ENCODE assay signal across 10 cellular contexts in genomic region chr17:29251969-29252866, GRCh38. TPM values are rescaled to one million over a fixed set of nuclear protein-coding genes. Genes with fewer than 3 reads are reported as not detected.
DNase-seq lines count a peak whose midpoint lies in the region; TF ChIP-seq lines count a peak whose summit lies in the region.
"Had no signal": no experiment of that assay in that cellular context is flagged by ENCODE, and none has a peak within 500 bp of the region (broad histone marks: within the 10 kb centered on the region; RNA-seq: fewer than 3 reads in every experiment).

No MANE protein-coding gene starts in this region.

- H3F3A ChIP-seq in Loucy (ENCODE audit: low read depth) = no peaks in the 10 kb centered on the region
- peaks cover 49% of the 10 kb centered on the region for H3F3A ChIP-seq in neural progenitor cell (ENCODE audit: low read depth)

- no peak overlapping the region for H3K4me3 Mint-ChIP-seq in neural progenitor cell
- H3K4me3 Mint-ChIP-seq: stimulated activated naive CD8-positive, alpha-beta T cell treated with anti-CD3 and anti-CD28 coated beads, Interleukin-15, Interleukin-2, amounts not matched to agents 100 ng/mL and 50 ng/mL, for 24 hours had no signal

- DNase-seq in EH (ENCODE audit: low read depth) = peak; percentile 44
- peak; percentile 62 for DNase-seq in cerebellar cortex (ENCODE audit: low spot score)
- peak; percentile 45 for DNase-seq in neural progenitor cell (ENCODE audit: low spot score)
- no peak for DNase-seq in stimulated activated naive CD4-positive, alpha-beta T cell (lab: John Stamatoyannopoulos, UW)
- DNase-seq in NK-92 (lab: John Stamatoyannopoulos, UW; ENCODE audit: unreplicated experiment) = no peak
- DNase-seq in posterior cingulate gyrus = no peak
- DNase-seq in WERI-Rb-1 = no peak

- H3K27me3 Mint-ChIP-seq in neural progenitor cell (ENCODE audit: insufficient read depth, low read depth) = peaks cover under 1% of the 10 kb centered on the region
- H3K27me3 Mint-ChIP-seq: stimulated activated naive CD8-positive, alpha-beta T cell treated with anti-CD3 and anti-CD28 coated beads, Interleukin-15, Interleukin-2, amounts not matched to agents 100 ng/mL and 50 ng/mL, for 24 hours had no signal

- peaks cover 8% of the 10 kb centered on the region for H3K36me3 Mint-ChIP-seq in neural progenitor cell

- no peaks in the 10 kb centered on the region for H3K9me3 Mint-ChIP-seq in neural progenitor cell
- H3K9me3 Mint-ChIP-seq: stimulated activated naive CD8-positive, alpha-beta T cell treated with anti-CD3 and anti-CD28 coated beads, Interleukin-15, Interleukin-2, amounts not matched to agents 100 ng/mL and 50 ng/mL, for 24 hours had no signal

- H3K36me3 ChIP-seq in Loucy (ENCODE audit: insufficient read depth, low read length) (no peaks in the 10 kb centered on the region), neural progenitor cell (no peaks in the 10 kb centered on the region), WERI-Rb-1 (no peaks in the 10 kb centered on the region)

- TF ChIP-seq CTCF in Loucy (conservative IDR thresholded peaks at IDR 0.05; ENCODE audit: low read length) (peak; percentile 72), neural progenitor cell (IDR thresholded peaks at IDR 0.05) (peak; percentile 60), WERI-Rb-1 (IDR thresholded peaks at IDR 0.05; ENCODE audit: low read depth, low read length) (no peak)

- H3K4me1 ChIP-seq in Loucy (ENCODE audit: insufficient read depth, low read length, poor library complexity, severe bottlenecking) = no peaks in the 10 kb centered on the region
- H3K4me1 ChIP-seq in neural progenitor cell = peaks cover under 1% of the 10 kb centered on the region

- no peaks in the 10 kb centered on the region for H3K79me2 ChIP-seq in Loucy (ENCODE audit: insufficient read depth, low read length)
- no peaks in the 10 kb centered on the region for H3K79me2 ChIP-seq in neural progenitor cell (ENCODE audit: low read depth)

- H3K4me2 ChIP-seq in Loucy (ENCODE audit: low read depth, low read length, poor library complexity, severe bottlenecking) (no peak overlapping the region), neural progenitor cell (no peak overlapping the region)

- peaks cover 20% of the 10 kb centered on the region for H4K20me1 ChIP-seq in Loucy (ENCODE audit: insufficient read depth, low read length, poor library complexity, severe bottlenecking)
- peaks cover 30% of the 10 kb centered on the region for H4K20me1 ChIP-seq in neural progenitor cell (ENCODE audit: low read depth)

- no peaks in the 10 kb centered on the region for H3K27me3 ChIP-seq in Loucy (ENCODE audit: insufficient read depth, low read length, poor library complexity, severe bottlenecking)
- H3K27me3 ChIP-seq in neural progenitor cell = no peaks in the 10 kb centered on the region
- no peaks in the 10 kb centered on the region for H3K27me3 ChIP-seq in WERI-Rb-1 (ENCODE audit: insufficient read depth, low read depth, severe bottlenecking)

- H2AFZ ChIP-seq in Loucy (ENCODE audit: low read length) = no peak overlapping the region
- H2AFZ ChIP-seq in neural progenitor cell (replicated peaks) = no peak overlapping the region

- H3K9ac ChIP-seq in Loucy (ENCODE audit: low read depth, low read length, poor library complexity, severe bottlenecking) (no peak overlapping the region), neural progenitor cell (no peak overlapping the region)

- intact Hi-C loops in posterior cingulate gyrus (cut with DNase I) = no loop called here

- H3K9me3 ChIP-seq in Loucy (ENCODE audit: insufficient read depth, low read depth, low read length) (no peaks in the 10 kb centered on the region), neural progenitor cell (ENCODE audit: low read depth) (no peaks in the 10 kb centered on the region), WERI-Rb-1 (ENCODE audit: severe bottlenecking) (no peaks in the 10 kb centered on the region)

- H3K27ac Mint-ChIP-seq in neural progenitor cell = no peak overlapping the region
- H3K27ac Mint-ChIP-seq: stimulated activated naive CD8-positive, alpha-beta T cell treated with anti-CD3 and anti-CD28 coated beads, Interleukin-15, Interleukin-2, amounts not matched to agents 100 ng/mL and 50 ng/mL, for 24 hours had no signal

- H3K27ac ChIP-seq in neural progenitor cell = no peak overlapping the region
- no peak overlapping the region for H3K27ac ChIP-seq in WERI-Rb-1

- no peak overlapping the region for H3K4me3 ChIP-seq in Loucy (ENCODE audit: low read length, poor library complexity, severe bottlenecking)
- no peak overlapping the region for H3K4me3 ChIP-seq in neural progenitor cell
- no peak overlapping the region for H3K4me3 ChIP-seq in WERI-Rb-1 (ENCODE audit: low read depth, low read length)

- H3K9me2 ChIP-seq in Loucy (replicated peaks; ENCODE audit: low read depth, low read length) = no peaks in the 10 kb centered on the region

- H3K4me1 Mint-ChIP-seq in neural progenitor cell = peaks cover under 1% of the 10 kb centered on the region

RNA-seq across cellular contexts. Expression of gene CRYBA1, which starts 5.6 kb away (rescaled TPM):
- 0.84 and 1.0 TPM in 2 replicates for total RNA-seq in neural progenitor cell (ENCODE audit: low replicate concordance)
- total RNA-seq: glomerular endothelial cell had no signal

RNA-seq across cellular contexts. Expression of gene NUFIP2, which starts 41.7 kb away (rescaled TPM):
- total RNA-seq in neural progenitor cell (ENCODE audit: low replicate concordance) = 56.4 and 90.7 TPM in 2 replicates

Comparison
In these comparisons a context has a peak if more than half of its experiments do, and no peak if none do; other contexts are left out.
1. DNase-seq: peak in EH (single experiment), cerebellar cortex (single experiment) and neural progenitor cell (single experiment); none in stimulated activated naive CD4-positive, alpha-beta T cell (0 of 6), NK-92 (single experiment), posterior cingulate gyrus (0 of 10) and WERI-Rb-1 (single experiment).